8 cellular contexts compared by ENCODE assay signal in the genomic region with DNA sequence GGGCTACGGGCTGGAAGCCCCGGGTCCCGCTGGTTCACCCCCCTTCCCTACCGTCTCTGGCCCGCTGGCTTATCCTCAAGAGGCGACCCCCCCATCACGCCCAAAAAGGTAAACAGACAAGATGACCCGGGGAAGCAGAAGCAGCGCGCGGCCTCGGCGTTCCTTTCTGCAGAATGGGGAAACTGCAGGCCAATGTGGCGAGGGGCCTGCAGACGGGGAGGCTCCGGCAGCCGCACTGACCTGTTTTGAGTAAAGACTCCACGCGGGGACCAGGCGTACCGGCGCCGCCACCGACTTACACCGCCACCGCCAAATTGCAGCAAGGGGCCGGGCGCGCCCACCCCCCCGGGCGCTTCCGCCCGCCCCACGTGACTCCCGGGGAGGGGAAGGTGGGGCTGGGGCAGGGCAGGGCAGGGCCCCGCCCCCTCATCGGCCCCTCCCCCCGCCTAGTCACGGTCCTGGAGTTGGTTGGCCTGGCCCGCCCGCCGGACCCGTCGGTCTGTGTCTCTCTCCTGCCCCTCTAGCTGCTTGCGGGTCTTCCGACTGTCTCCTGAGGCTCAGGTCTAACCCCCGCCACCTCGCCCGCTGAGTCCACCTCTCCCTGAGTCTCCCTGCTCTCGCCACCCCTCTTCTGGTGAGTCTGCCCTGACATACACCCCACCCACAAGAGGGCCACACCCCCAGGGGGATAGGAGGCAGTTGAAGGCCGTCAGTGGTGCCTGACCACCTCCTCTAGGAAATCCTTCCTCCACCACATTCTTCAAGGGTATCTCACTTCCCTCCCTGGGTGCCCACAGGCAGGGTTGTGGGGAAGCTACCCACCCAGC. TPM values are rescaled to one million over a fixed set of nuclear protein-coding genes. Genes with fewer than 3 reads are reported as not detected.
DNase-seq lines count a peak whose midpoint lies in the region; ATAC-seq and TF ChIP-seq lines count a peak whose summit lies in the region.

Gene ARAP1, minus strand, starts transcription at position 321 of the 827 bp plus-strand sequence. CDS start 25,280 bp downstream, outside the sequence.

- H3K4me3 ChIP-seq in GM12875 (ENCODE audit: low read depth, low read length) (peak within 1 kb of the TSS; percentile 93), choroid plexus epithelial cell (ENCODE audit: low read depth, low read length) (peak within 1 kb of the TSS; percentile 79)

- peaks cover 39% of the 10 kb centered on the region for H3K4me1 Mint-ChIP-seq in activated CD4-positive, alpha-beta T cell treated with anti-CD3 and anti-CD28 coated beads for 36 hours

- ATAC-seq in HG02763 (IDR thresholded peaks at IDR 0.05; ENCODE audit: unreplicated experiment) (peak; percentile 56), HG03565 (IDR thresholded peaks at IDR 0.05; ENCODE audit: unreplicated experiment) (no peak)
- ATAC-seq in activated CD4-positive, alpha-beta T cell treated with anti-CD3 and anti-CD28 coated beads for 36 hours, result peak; percentile 83

- CTCF ChIA-PET in activated CD4-positive, alpha-beta T cell treated with anti-CD3 and anti-CD28 coated beads for 36 hours (lab: Charles Lee), result interaction anchor here (0.9 kb wide), 1 partner anchor 27 kb away, joined by 5 read pairs; no protein-coding TSS in a partner anchor

- H3K4me3 Mint-ChIP-seq in activated CD4-positive, alpha-beta T cell treated with anti-CD3 and anti-CD28 coated beads for 36 hours, result peak within 1 kb of the TSS; percentile 95

- TF ChIP-seq CTCF in GM12875 (IDR thresholded peaks at IDR 0.05; ENCODE audit: borderline replicate concordance, insufficient read depth, low read depth, low read length) (no peak), choroid plexus epithelial cell (conservative IDR thresholded peaks at IDR 0.05; ENCODE audit: low read depth, low read length) (peak; percentile 25)

- no peaks in the 10 kb centered on the region for H3K27me3 Mint-ChIP-seq in activated CD4-positive, alpha-beta T cell treated with anti-CD3 and anti-CD28 coated beads for 36 hours

- intact Hi-C loops in activated CD4-positive, alpha-beta T cell treated with anti-CD3 and anti-CD28 coated beads for 36 hours (cut with DNase I, micrococcal nuclease), result loop anchor here (1.0 to 2.0 kb wide), 8 partner anchors 16 to 390 kb away; partner anchors contain the start of genes ATG16L2 (in 1 of the 2), FCHSD2 (in 1 of the 2) and STARD10 (in 1 of the 2)

- H3K27ac Mint-ChIP-seq in activated CD4-positive, alpha-beta T cell treated with anti-CD3 and anti-CD28 coated beads for 36 hours, result peak within 1 kb of the TSS; percentile 92

- DNase-seq in NCI-H345 (lab: John Stamatoyannopoulos, UW) (peak; percentile 71), choroid plexus epithelial cell (ENCODE audit: low read depth) (peak; percentile 70)
- peak; percentile 86 for DNase-seq in activated CD4-positive, alpha-beta T cell treated with anti-CD3 and anti-CD28 coated beads for 36 hours
- peak; percentile 65 to 71 for DNase-seq in stimulated activated CD4-positive, alpha-beta T cell treated with anti-CD3 and anti-CD28 coated beads, Interleukin-1b, Interleukin-23, amount 100 ng/mL, for 4 hours (ENCODE audit: low read depth in 2 of 2)

- H3K27ac ChIP-seq in layer of hippocampus (ENCODE audit: low read depth, low read length), result peak within 1 kb of the TSS; percentile 79

- POLR2A ChIA-PET in activated CD4-positive, alpha-beta T cell treated with anti-CD3 and anti-CD28 coated beads for 36 hours (lab: Charles Lee), result no interaction called here

- peaks cover 2% of the 10 kb centered on the region for H3K36me3 Mint-ChIP-seq in activated CD4-positive, alpha-beta T cell treated with anti-CD3 and anti-CD28 coated beads for 36 hours (ENCODE audit: low read depth)

- no peaks in the 10 kb centered on the region for H3K27me3 ChIP-seq in layer of hippocampus (ENCODE audit: control insufficient read depth, insufficient read depth, low read length)

- H3K9me3 Mint-ChIP-seq in activated CD4-positive, alpha-beta T cell treated with anti-CD3 and anti-CD28 coated beads for 36 hours (ENCODE audit: low read depth), result no peaks in the 10 kb centered on the region

RNA-seq across cellular contexts. Expression of gene ARAP1, which starts in this region (rescaled TPM):
- total RNA-seq in activated CD4-positive, alpha-beta T cell treated with anti-CD3 and anti-CD28 coated beads for 36 hours, result 10 to 100 TPM; 69.9 to 76.6 TPM
